ENCODE assay signal across 38 cellular contexts in the genomic region with DNA sequence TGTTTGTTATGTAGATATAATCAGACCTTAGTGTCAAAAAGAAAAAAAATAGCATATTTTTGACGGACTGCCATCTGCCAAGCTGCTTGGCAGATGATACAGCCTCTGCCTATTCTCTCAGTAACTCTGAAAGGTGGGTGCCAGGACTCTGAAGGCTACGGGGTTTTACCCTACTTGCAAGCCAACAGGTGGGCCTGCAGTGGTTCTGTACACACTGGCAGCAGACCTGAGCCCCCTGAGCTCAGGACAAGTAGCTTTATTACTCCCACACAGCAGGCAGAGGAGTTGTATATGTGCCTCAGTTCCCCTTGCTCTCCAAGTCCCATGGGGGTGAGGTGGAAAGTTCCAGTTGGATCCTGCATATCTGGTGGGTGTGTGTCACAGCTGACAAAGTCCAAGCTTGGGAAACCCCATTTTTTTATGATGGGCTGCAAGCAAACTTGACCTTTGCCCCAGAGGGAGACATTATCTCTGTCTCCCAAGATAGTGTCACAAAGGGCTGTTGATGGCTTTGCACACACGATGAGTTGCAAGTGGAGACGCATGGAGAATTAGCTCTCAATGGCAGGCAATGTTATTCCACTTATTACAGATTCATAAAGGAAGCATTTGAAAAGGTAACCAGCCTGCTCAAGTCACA. TPM values are rescaled to one million over a fixed set of nuclear protein-coding genes. Genes with fewer than 3 reads are reported as not detected.
DNase-seq lines count a peak whose midpoint lies in the region; ATAC-seq, FAIRE-seq and TF ChIP-seq lines count a peak whose summit lies in the region.
"Had no signal": no experiment of that assay in that cellular context is flagged by ENCODE, and none has a peak within 500 bp of the region (broad histone marks: within the 10 kb centered on the region; RNA-seq: fewer than 3 reads in every experiment).

No MANE protein-coding gene starts in this region.

- no peak for TF ChIP-seq POLR2A in K562 (conservative IDR thresholded peaks at IDR 0.05)
- TF ChIP-seq POLR2A in HepG2 (IDR thresholded peaks at IDR 0.05; ENCODE audit: insufficient read depth in 1 of 2, low read depth in 2 of 2, low read length in 2 of 2), result no peak
- no peak for TF ChIP-seq POLR2A in transverse colon (IDR thresholded peaks at IDR 0.05)

- no peaks in the 10 kb centered on the region for H3K36me3 ChIP-seq in K562 (ENCODE audit: control insufficient read depth, insufficient read depth, low read length)
- no peaks in the 10 kb centered on the region for H3K36me3 ChIP-seq in HepG2 (replicated peaks in 1 of 2; ENCODE audit: control insufficient read depth in 1 of 2, insufficient read depth in 2 of 2, low read length in 2 of 2)
- no peaks in the 10 kb centered on the region for H3K36me3 ChIP-seq in transverse colon
- H3K36me3 ChIP-seq: gastroesophageal sphincter, ovary, tibial artery had no signal

- H4K20me1 ChIP-seq in K562 (replicated peaks; ENCODE audit: control insufficient read depth, insufficient read depth, low read length) (no peaks in the 10 kb centered on the region), HepG2 (ENCODE audit: insufficient read depth, low read length) (no peaks in the 10 kb centered on the region)

- H3K9ac ChIP-seq in K562 (ENCODE audit: insufficient read depth in 1 of 2, low read depth in 2 of 2, low read length in 2 of 2) (no peak overlapping the region), HepG2 (ENCODE audit: insufficient read depth, low read depth, low read length) (no peak overlapping the region)
- H3K9ac ChIP-seq: GM23248, KMS-11 had no signal

- no peak overlapping the region for H3K27ac Mint-ChIP-seq in stimulated activated effector memory CD8-positive, alpha-beta T cell treated with anti-CD3 and anti-CD28 coated beads, Interleukin-12 subunit alpha, Interleukin-12 subunit beta, amount 100 ng/mL, for 72 hours
- H3K27ac Mint-ChIP-seq: activated CD4-positive, alpha-beta memory T cell treated with anti-CD3 and anti-CD28 coated beads, Interleukin-2, amount 10 ng/mL, durations not matched to agents 7 days and 5 days; HFFc6; nephron progenitor cell; T-helper 1 cell treated with Interleukin-12 subunit alpha and Interleukin-12 subunit beta and Interleukin-4 antibody, amounts not matched to agents 30 μg/mL and 1 μg/mL, for 36 hours had no signal

- H3K9me3 ChIP-seq in K562 (replicated peaks; ENCODE audit: control insufficient read depth, insufficient read depth, low read depth, low read length), result no peaks in the 10 kb centered on the region
- no peaks in the 10 kb centered on the region for H3K9me3 ChIP-seq in HepG2 (ENCODE audit: low read length)
- H3K9me3 ChIP-seq in transverse colon, result peaks cover 0 to 2% of the 10 kb centered on the region in 2 donors
- H3K9me3 ChIP-seq: gastroesophageal sphincter, ovary, tibial artery had no signal

- H3K4me1 ChIP-seq in K562 (replicated peaks in 1 of 2; ENCODE audit: control insufficient read depth in 2 of 2, insufficient read depth in 2 of 2, low read length in 2 of 2), result peaks cover 6 to 9% of the 10 kb centered on the region in 2 experiments; a peak in 4 of 5 replicates
- H3K4me1 ChIP-seq in HepG2 (ENCODE audit: insufficient read depth, low read length), result peaks cover 62% of the 10 kb centered on the region
- H3K4me1 ChIP-seq in transverse colon, result peaks cover 0 to 20% (median 6%) of the 10 kb centered on the region in 4 donors
- H3K4me1 ChIP-seq: gastroesophageal sphincter, tibial artery had no signal

- no peaks in the 10 kb centered on the region for H3K9me3 Mint-ChIP-seq in stimulated activated effector memory CD8-positive, alpha-beta T cell treated with anti-CD3 and anti-CD28 coated beads, Interleukin-12 subunit alpha, Interleukin-12 subunit beta, amount 100 ng/mL, for 72 hours
- H3K9me3 Mint-ChIP-seq: activated CD4-positive, alpha-beta memory T cell treated with anti-CD3 and anti-CD28 coated beads, Interleukin-2, amount 10 ng/mL, durations not matched to agents 7 days and 5 days; brain; HFFc6; nephron progenitor cell; T-helper 1 cell treated with Interleukin-12 subunit alpha and Interleukin-12 subunit beta and Interleukin-4 antibody, amounts not matched to agents 30 μg/mL and 1 μg/mL, for 36 hours had no signal

- no peak overlapping the region for H2AFZ ChIP-seq in K562 (ENCODE audit: low read depth, low read length)
- no peak overlapping the region for H2AFZ ChIP-seq in HepG2 (ENCODE audit: low read length)
- H2AFZ ChIP-seq: GM23248, PC-9 had no signal

- H3K4me2 ChIP-seq in K562 (ENCODE audit: insufficient read depth, low read length) (no peak overlapping the region), HepG2 (ENCODE audit: low read depth, low read length) (peak overlapping the region; percentile 28)
- H3K4me2 ChIP-seq: KMS-11, PC-9 had no signal

- no peaks in the 10 kb centered on the region for H3K9me1 ChIP-seq in K562 (ENCODE audit: control insufficient read depth, insufficient read depth, low read length)

- POLR2A ChIA-PET in K562 (lab: Yijun Ruan, JAX) (interaction anchor here (0.6 to 1.6 kb wide), 3 partner anchors 9 to 499 kb away, joined by 3 to 5 read pairs (median 5); no protein-coding TSS in a partner anchor), HepG2 (lab: Yijun Ruan, JAX) (interaction anchor here (0.8 to 2.4 kb wide), 7 partner anchors 10 to 130 kb away, joined by 3 to 16 read pairs (median 4); no protein-coding TSS in a partner anchor)

- intact Hi-C loops in K562 (cut with micrococcal nuclease), result no loop called here
- intact Hi-C loops in HepG2 (cut with micrococcal nuclease; ENCODE audit: unreplicated experiment), result no loop called here
- intact Hi-C loops in transverse colon (cut with DNase I; ENCODE audit: low total_unique reads), result no loop called here

- no peaks in the 10 kb centered on the region for H3K36me3 Mint-ChIP-seq in stimulated activated effector memory CD8-positive, alpha-beta T cell treated with anti-CD3 and anti-CD28 coated beads, Interleukin-12 subunit alpha, Interleukin-12 subunit beta, amount 100 ng/mL, for 72 hours
- H3K36me3 Mint-ChIP-seq: brain had no signal

- no peak overlapping the region for H3K4me3 ChIP-seq in K562
- H3K4me3 ChIP-seq in HepG2 (replicated peaks in 1 of 3; ENCODE audit: insufficient read depth in 1 of 3, low read depth in 2 of 3, low read length in 3 of 3), result no peak overlapping the region
- H3K4me3 ChIP-seq in transverse colon, result no peak overlapping the region
- H3K4me3 ChIP-seq: dorsolateral prefrontal cortex, gastroesophageal sphincter, GM23248, ovary, PC-9, tibial artery had no signal

- no peak overlapping the region for H3K27ac ChIP-seq in K562 (ENCODE audit: extremely low read depth, low read depth, low read length)
- peak overlapping the region; percentile 45 for H3K27ac ChIP-seq in HepG2 (ENCODE audit: extremely low read length, insufficient read depth, low read length)
- peak overlapping the region in 2 of 4 donors; percentile 34 for H3K27ac ChIP-seq in transverse colon
- H3K27ac ChIP-seq: C4-2B, dorsolateral prefrontal cortex, gastroesophageal sphincter, GM23248, KMS-11, ovary, PC-9, tibial artery had no signal

- ATAC-seq in K562 (no peak), HepG2 (peak; percentile 72), HG02678 (IDR thresholded peaks at IDR 0.05; ENCODE audit: unreplicated experiment) (no peak)
- no peak for ATAC-seq in stimulated activated effector memory CD8-positive, alpha-beta T cell treated with anti-CD3 and anti-CD28 coated beads, Interleukin-12 subunit alpha, Interleukin-12 subunit beta, amount 100 ng/mL, for 72 hours
- ATAC-seq: gastroesophageal sphincter, Right ventricle myocardium inferior, SK-N-SH treated with all-trans-retinoic acid at 6 μM for 48 hours had no signal

- CTCF ChIA-PET in K562 (lab: Yijun Ruan, JAX; ENCODE audit: low intra/inter-chr PET ratio), result no interaction called here
- CTCF ChIA-PET in HepG2 (lab: Yijun Ruan, JAX; ENCODE audit: low intra/inter-chr PET ratio, low total read pairs), result no interaction called here

- H3K27me3 ChIP-seq in K562 (ENCODE audit: control insufficient read depth in 2 of 2, insufficient read depth in 2 of 2, low read length in 2 of 2) (peaks cover 18 to 30% of the 10 kb centered on the region in 2 experiments), HepG2 (ENCODE audit: control insufficient read depth in 1 of 2, insufficient read depth in 2 of 2, low read length in 2 of 2) (no peaks in the 10 kb centered on the region), transverse colon (peaks cover 5% of the 10 kb centered on the region)
- H3K27me3 ChIP-seq: gastroesophageal sphincter, ovary had no signal

- no peaks in the 10 kb centered on the region for H3K4me1 Mint-ChIP-seq in stimulated activated effector memory CD8-positive, alpha-beta T cell treated with anti-CD3 and anti-CD28 coated beads, Interleukin-12 subunit alpha, Interleukin-12 subunit beta, amount 100 ng/mL, for 72 hours

- 5% methylated on average over 4 of the region's 4 CpGs for WGBS in K562 (ENCODE audit: insufficient coverage, low coverage, missing lambda C conversion rate)
- WGBS in HepG2 (ENCODE audit: low lambda C conversion rate), result 23% methylated on average over 4 of the region's 4 CpGs
- 38 to 57% methylated on average over 2 to 4 of the region's 4 CpGs for WGBS in transverse colon (ENCODE audit: low coverage in 1 of 2), 2 donors

- H3K4me3 Mint-ChIP-seq in stimulated activated effector memory CD8-positive, alpha-beta T cell treated with anti-CD3 and anti-CD28 coated beads, Interleukin-12 subunit alpha, Interleukin-12 subunit beta, amount 100 ng/mL, for 72 hours, result no peak overlapping the region
- H3K4me3 Mint-ChIP-seq: activated CD4-positive, alpha-beta memory T cell treated with anti-CD3 and anti-CD28 coated beads, Interleukin-2, amount 10 ng/mL, durations not matched to agents 7 days and 5 days; brain; HFFc6; nephron progenitor cell; T-helper 1 cell treated with Interleukin-12 subunit alpha and Interleukin-12 subunit beta and Interleukin-4 antibody, amounts not matched to agents 30 μg/mL and 1 μg/mL, for 36 hours had no signal

- TF ChIP-seq CTCF in K562 (IDR thresholded peaks at IDR 0.05 in 2 of 3, conservative IDR thresholded peaks at IDR 0.05 in 1 of 3; ENCODE audit: insufficient read depth in 2 of 3, low read depth in 1 of 3, low read length in 3 of 3) (no peak), HepG2 (CRISPR knock-in tag; IDR thresholded peaks at IDR 0.05) (0 out of 2 replicates have a peak, but pooled peaks have one; percentile 11), transverse colon (IDR thresholded peaks at IDR 0.05) (no peak)

- TF ChIP-seq RAD21 in K562 (CRISPR knock-in tag; conservative IDR thresholded peaks at IDR 0.05 in 1 of 2, IDR thresholded peaks at IDR 0.05 in 1 of 2), result no peak
- TF ChIP-seq RAD21 in HepG2 (CRISPR knock-in tag; IDR thresholded peaks at IDR 0.05), result peak; percentile 18; the same call in 1 of the 2 replicates

- no TSS peak for BruUV-seq in K562 (replicated peaks; lab: Mats Ljungman, UMichigan)
- no TSS peak for BruUV-seq in HepG2 (replicated peaks; lab: Mats Ljungman, UMichigan)

- DNase-seq in LoVo (ENCODE audit: low spot score) (peak; percentile 33), K562 (ENCODE audit: extremely low read depth in 1 of 4, low spot score in 3 of 4) (no peak), HepG2 (ENCODE audit: low spot score) (peak; percentile 93), transverse colon (peak; percentile 55)
- no peak for DNase-seq in activated effector memory CD4-positive, alpha-beta T cell treated with Interleukin-2 at 50 U/mL for 16 hours
- no peak for DNase-seq in stimulated activated effector memory CD8-positive, alpha-beta T cell treated with anti-CD3 and anti-CD28 coated beads, Interleukin-12 subunit alpha, Interleukin-12 subunit beta, amount 100 ng/mL, for 72 hours (ENCODE audit: low spot score in 2 of 2)
- DNase-seq: activated CD4-positive, alpha-beta memory T cell treated with anti-CD3 and anti-CD28 coated beads, Interleukin-2, amount 10 ng/mL, durations not matched to agents 7 days and 5 days; activated CD4-positive, CD25-positive, alpha-beta regulatory T cell treated with anti-CD3 and anti-CD28 coated beads, Interleukin-2, amount 50 U/mL, for 72 hours; activated CD8-positive, alpha-beta memory T cell treated with anti-CD3 and anti-CD28 coated beads, Interleukin-2, amount 50 U/mL, for 4 hours; activated naive CD4-positive, alpha-beta T cell treated with anti-CD3 and anti-CD28 coated beads, Interleukin-2, amount 50 U/mL, for 16 hours; cerebellar nuclear complex; COR-L47; DMS79; dorsolateral prefrontal cortex; GM23248; HFFc6; hippocampal formation; mammary epithelial cell; MM.1S; NCI-H1105 treated with DMSO at 0.1 percent for 48 hours; NCI-H2081; NCI-H226; nephron progenitor cell; ovary; PC-9; stimulated activated CD8-positive, alpha-beta memory T cell treated with anti-CD3 and anti-CD28 coated beads, Interleukin-4, amount 100 ng/mL, for 48 hours; tibial artery had no signal

- FAIRE-seq in K562 (lab: Jason Lieb, UNC), result no peak
- FAIRE-seq in HepG2 (lab: Jason Lieb, UNC), result peak; percentile 91
- FAIRE-seq: G401.6, HTR-8/SVneo, TTC549 had no signal

- in situ Hi-C loops in K562 (cut with MboI) (no loop called here), HepG2 (cut with HindIII; ENCODE audit: extremely low pct_ligation_motif_present, low pct_unique_long_range_greater_than_20kb) (no loop called here), transverse colon (cut with MboI; ENCODE audit: low pct_ligation_motif_present in 1 of 4, low pct_unique_long_range_greater_than_20kb in 1 of 4, low sequenced_read_pairs in 3 of 4) (no loop called here)

- no peak for TF ChIP-seq EP300 in K562 (IDR thresholded peaks at IDR 0.05; ENCODE audit: low read length)
- TF ChIP-seq EP300 in HepG2 (IDR thresholded peaks at IDR 0.05; ENCODE audit: low read depth in 2 of 2, low read length in 2 of 2), result peak in 1 of 2 experiments; percentile 92; a peak in 2 of 4 replicates
- TF ChIP-seq EP300 in HepG2 (CRISPR knock-in tag; IDR thresholded peaks at IDR 0.05; ENCODE audit: borderline replicate concordance), result peak; percentile 74
- no peak for TF ChIP-seq EP300 in transverse colon (IDR thresholded peaks at IDR 0.05; ENCODE audit: low read depth)

- H3K79me2 ChIP-seq in K562 (ENCODE audit: control insufficient read depth, insufficient read depth, low read length) (no peaks in the 10 kb centered on the region), HepG2 (ENCODE audit: insufficient read depth, low read length) (no peaks in the 10 kb centered on the region)

RNA-seq across cellular contexts. Expression of a gene that starts 20.5 kb away (rescaled TPM):
- total RNA-seq in K562 (2011; cell fraction: chromatin; rRNA removed; ENCODE audit: low replicate concordance), result 294 and 779 TPM in 2 replicates
- total RNA-seq in K562 (2011; cell fraction: nucleolus; rRNA removed), result 128 and 193 TPM in 2 replicates
- 330 and 387 TPM in 2 replicates for total RNA-seq in K562 (2011; cell fraction: nucleoplasm; rRNA removed)
- total RNA-seq in K562 (2014; rRNA removed), result 91.9 and 117 TPM in 2 replicates
- total RNA-seq in K562 (2014; rRNA removed; fragmentation: Illumina TruSeq; extraction: Trizol), result 114 and 135 TPM in 2 replicates
- total RNA-seq in K562 (2015; rRNA removed; fragmentation: Illumina TruSeq; extraction: Trizol), result 111 and 112 TPM in 2 replicates
- 106 and 129 TPM in 2 replicates for total RNA-seq in K562 (2021)
- 95.7 and 96.7 TPM in 2 replicates for polyA plus RNA-seq in K562 (2011; rRNA removed)
- 29.3 and 38.3 TPM in 2 replicates for polyA plus RNA-seq in K562 (2011; cell fraction: cytosol; rRNA removed)
- polyA plus RNA-seq in K562 (2011; cell fraction: nucleus; rRNA removed), result 374 and 388 TPM in 2 replicates
- 62.0 and 64.2 TPM in 2 replicates for polyA plus RNA-seq in K562 (2012)
- 95.0 and 105 TPM in 2 replicates for polyA plus RNA-seq in K562 (2014; fragmentation: Illumina TruSeq; extraction: Trizol)
- 1 to 10 TPM; 7.2 to 9.7 TPM for polyA plus RNA-seq in K562 (2014; fragmentation: Nextera tagmentation; extraction: Ambion mirVana)
- polyA plus RNA-seq in K562 (2014; rRNA removed), result 78.9 and 96.4 TPM in 2 replicates
- polyA minus RNA-seq in K562 (2011; rRNA and poly(A)+ RNA removed), result 183 and 194 TPM in 2 replicates
- 78.4 and 100 TPM in 2 replicates for polyA minus RNA-seq in K562 (2011; cell fraction: cytosol; rRNA and poly(A)+ RNA removed)
- 234 and 345 TPM in 2 replicates for polyA minus RNA-seq in K562 (2011; cell fraction: nucleus; rRNA and poly(A)+ RNA removed)
- 97.8 and 136 TPM in 2 replicates for total RNA-seq in HepG2 (2016; rRNA removed; fragmentation: Illumina TruSeq; extraction: Trizol)
- 82.1 and 86.5 TPM in 2 replicates for total RNA-seq in HepG2 (2016; cell fraction: cytosol; rRNA removed; fragmentation: Illumina TruSeq; extraction: Trizol; ENCODE audit: low read depth)
- 90.9 and 138 TPM in 2 replicates for total RNA-seq in HepG2 (2016; cell fraction: insoluble cytoplasmic fraction; rRNA removed; fragmentation: Illumina TruSeq; extraction: Trizol)
- total RNA-seq in HepG2 (2016; cell fraction: membrane; rRNA removed; fragmentation: Illumina TruSeq; extraction: Trizol), result 67.9 and 80.5 TPM in 2 replicates
- total RNA-seq in HepG2 (2016; cell fraction: nucleus; rRNA removed; fragmentation: Illumina TruSeq; extraction: Trizol), result 248 and 270 TPM in 2 replicates
- 151 and 156 TPM in 2 replicates for polyA plus RNA-seq in HepG2 (2011; rRNA removed)
- 52.5 and 65.6 TPM in 2 replicates for polyA plus RNA-seq in HepG2 (2011; cell fraction: cytosol; rRNA removed)
- polyA plus RNA-seq in HepG2 (2011; cell fraction: nucleus; rRNA removed), result 488 and 509 TPM in 2 replicates
- polyA plus RNA-seq in HepG2 (2012), result 141 and 152 TPM in 2 replicates
- 1.8 and 2.1 TPM in 2 replicates for polyA plus RNA-seq in HepG2 (2016; cell fraction: cytosol; fragmentation: Illumina TruSeq; extraction: Trizol; ENCODE audit: low read depth)
- polyA plus RNA-seq in HepG2 (2016; cell fraction: insoluble cytoplasmic fraction; fragmentation: Illumina TruSeq; extraction: Trizol; ENCODE audit: low read depth), result 62.7 and 70.2 TPM in 2 replicates
- polyA plus RNA-seq in HepG2 (2016; cell fraction: membrane; fragmentation: Illumina TruSeq; extraction: Trizol; ENCODE audit: low read depth), result 7.1 and 7.2 TPM in 2 replicates
- polyA plus RNA-seq in HepG2 (2016; cell fraction: nucleus; fragmentation: Illumina TruSeq; extraction: Trizol; ENCODE audit: insufficient read depth, low read depth), result 361 and 384 TPM in 2 replicates
- 24.6 and 223 TPM in 2 replicates for polyA minus RNA-seq in HepG2 (2011; rRNA and poly(A)+ RNA removed; ENCODE audit: low replicate concordance)
- polyA minus RNA-seq in HepG2 (2011; cell fraction: cytosol; rRNA and poly(A)+ RNA removed), result 115 and 134 TPM in 2 replicates
- 847 and 897 TPM in 2 replicates for polyA minus RNA-seq in HepG2 (2011; cell fraction: nucleus; rRNA and poly(A)+ RNA removed)
- 100 to 1,000 TPM; 148 to 371 (median 204) TPM for total RNA-seq in transverse colon

Comparison
In these comparisons a context has a peak if more than half of its experiments do, and no peak if none do; other contexts are left out.
1. DNase-seq: peak in LoVo (single experiment), HepG2 (single experiment) and transverse colon (single experiment); none in K562 (0 of 4), activated effector memory CD4-positive, alpha-beta T cell treated with Interleukin-2 at 50 U/mL for 16 hours (single experiment) and stimulated activated effector memory CD8-positive, alpha-beta T cell treated with anti-CD3 and anti-CD28 coated beads, Interleukin-12 subunit alpha, Interleukin-12 subunit beta, amount 100 ng/mL, for 72 hours (0 of 2).